11 cellular contexts compared by ENCODE assay signal in the genomic region with DNA sequence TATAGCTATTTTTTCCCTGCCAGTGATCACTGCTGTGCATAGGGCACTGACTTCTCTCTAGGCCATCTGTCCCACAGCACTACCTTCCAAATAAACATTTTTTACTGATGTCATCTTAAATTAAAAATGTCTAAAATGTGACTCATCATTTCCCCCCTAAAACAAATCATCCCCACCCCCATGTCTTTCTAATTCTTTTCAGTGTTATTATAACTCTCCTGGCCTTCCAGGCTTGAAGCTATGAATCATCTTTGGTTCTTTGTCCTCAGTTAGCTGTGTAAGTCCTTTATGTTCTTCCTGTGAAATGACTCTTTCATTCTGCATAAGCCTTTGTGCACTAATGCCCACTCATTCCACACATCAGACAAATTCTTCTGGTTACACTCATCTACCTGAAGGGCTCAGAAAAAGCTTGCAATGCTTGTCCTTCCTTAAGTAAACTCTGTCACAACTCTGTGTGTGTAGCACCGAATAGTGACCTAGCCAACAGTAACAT.
DNase-seq lines count a peak whose midpoint lies in the region; ATAC-seq and TF ChIP-seq lines count a peak whose summit lies in the region.
"Had no signal": no experiment of that assay in that cellular context is flagged by ENCODE, and none has a peak within 500 bp of the region (broad histone marks: within the 10 kb centered on the region; RNA-seq: fewer than 3 reads in every experiment).

No MANE protein-coding gene starts in this region.

- H3K4me3 ChIP-seq in foreskin fibroblast (ENCODE audit: low read depth in 1 of 2, low read length in 2 of 2), result no peak overlapping the region

- H3K4me1 Mint-ChIP-seq in activated T-cell treated with anti-CD3 and anti-CD28 coated beads, Interleukin-2, amount 50 U/mL, for 72 hours (ENCODE audit: low read depth), result peaks cover 20% of the 10 kb centered on the region
- H3K4me1 Mint-ChIP-seq in activated T-helper 17 cell treated with anti-CD3 and anti-CD28 coated beads, Interleukin-2, amount 50 U/mL, for 72 hours, result peaks cover 5% of the 10 kb centered on the region

- H3K27me3 Mint-ChIP-seq in activated T-cell treated with anti-CD3 and anti-CD28 coated beads, Interleukin-2, amount 50 U/mL, for 72 hours (ENCODE audit: low read depth), result no peaks in the 10 kb centered on the region
- H3K27me3 Mint-ChIP-seq in activated T-helper 17 cell treated with anti-CD3 and anti-CD28 coated beads, Interleukin-2, amount 50 U/mL, for 72 hours, result no peaks in the 10 kb centered on the region
- H3K27me3 Mint-ChIP-seq: activated CD8-positive, alpha-beta memory T cell treated with anti-CD3 and anti-CD28 coated beads, Interleukin-2, amount 10 ng/mL, durations not matched to agents 7 days and 5 days had no signal

- H3K9me3 Mint-ChIP-seq in activated T-cell treated with anti-CD3 and anti-CD28 coated beads, Interleukin-2, amount 50 U/mL, for 72 hours, result no peaks in the 10 kb centered on the region
- H3K9me3 Mint-ChIP-seq in activated T-helper 17 cell treated with anti-CD3 and anti-CD28 coated beads, Interleukin-2, amount 50 U/mL, for 72 hours, result no peaks in the 10 kb centered on the region

- TF ChIP-seq CTCF in foreskin fibroblast (IDR thresholded peaks at IDR 0.05; ENCODE audit: low read depth, low read length), result no peak

- no peak for DNase-seq in activated T-cell treated with anti-CD3 and anti-CD28 coated beads, Interleukin-2, amount 50 U/mL, for 72 hours
- no peak for DNase-seq in activated T-cell treated with anti-CD3 and anti-CD28 coated beads, Interleukin-2, amount 50 U/mL, for 48 hours
- DNase-seq in foreskin fibroblast (peak; percentile 86 to 88), substantia nigra (lab: John Stamatoyannopoulos, UW) (peak in 1 of 49 donors; percentile 14), cortex of kidney (lab: John Stamatoyannopoulos, UW) (no peak)
- DNase-seq: activated CD8-positive, alpha-beta memory T cell treated with anti-CD3 and anti-CD28 coated beads, Interleukin-2, amount 10 ng/mL, durations not matched to agents 7 days and 5 days; SHP77 had no signal

- H3K27ac ChIP-seq in substantia nigra (ENCODE audit: low read depth, low read length, poor library complexity, severe bottlenecking), result peak overlapping the region; percentile 21
- H3K27ac ChIP-seq: C4-2B had no signal

- peak; percentile 94 to 96 for ATAC-seq in activated T-cell treated with anti-CD3 and anti-CD28 coated beads, Interleukin-2, amount 50 U/mL, for 72 hours (replicated peaks in 1 of 2)
- ATAC-seq in activated T-helper 17 cell treated with anti-CD3 and anti-CD28 coated beads, Interleukin-2, amount 50 U/mL, for 72 hours (replicated peaks), result peak; percentile 74
- ATAC-seq in GM21825 (IDR thresholded peaks at IDR 0.05; ENCODE audit: unreplicated experiment), result no peak
- no peak for ATAC-seq in GM18502 (IDR thresholded peaks at IDR 0.05; ENCODE audit: poor library complexity, unreplicated experiment)
- ATAC-seq: activated CD8-positive, alpha-beta memory T cell treated with anti-CD3 and anti-CD28 coated beads, Interleukin-2, amount 10 ng/mL, durations not matched to agents 7 days and 5 days had no signal

- H3K27ac Mint-ChIP-seq in activated T-cell treated with anti-CD3 and anti-CD28 coated beads, Interleukin-2, amount 50 U/mL, for 72 hours, result peak overlapping the region; percentile 18
- H3K27ac Mint-ChIP-seq in activated T-helper 17 cell treated with anti-CD3 and anti-CD28 coated beads, Interleukin-2, amount 50 U/mL, for 72 hours, result no peak overlapping the region
- H3K27ac Mint-ChIP-seq: activated CD8-positive, alpha-beta memory T cell treated with anti-CD3 and anti-CD28 coated beads, Interleukin-2, amount 10 ng/mL, durations not matched to agents 7 days and 5 days had no signal

- peak overlapping the region in 1 of 2 donors; percentile 19 for H3K4me3 Mint-ChIP-seq in activated T-cell treated with anti-CD3 and anti-CD28 coated beads, Interleukin-2, amount 50 U/mL, for 72 hours
- no peak overlapping the region for H3K4me3 Mint-ChIP-seq in activated T-helper 17 cell treated with anti-CD3 and anti-CD28 coated beads, Interleukin-2, amount 50 U/mL, for 72 hours
- H3K4me3 Mint-ChIP-seq: activated CD8-positive, alpha-beta memory T cell treated with anti-CD3 and anti-CD28 coated beads, Interleukin-2, amount 10 ng/mL, durations not matched to agents 7 days and 5 days had no signal

- H3K36me3 Mint-ChIP-seq in activated T-cell treated with anti-CD3 and anti-CD28 coated beads, Interleukin-2, amount 50 U/mL, for 72 hours (ENCODE audit: insufficient read depth in 2 of 2), result no peaks in the 10 kb centered on the region
- H3K36me3 Mint-ChIP-seq in activated T-helper 17 cell treated with anti-CD3 and anti-CD28 coated beads, Interleukin-2, amount 50 U/mL, for 72 hours (ENCODE audit: low read depth), result no peaks in the 10 kb centered on the region
- H3K36me3 Mint-ChIP-seq: activated CD8-positive, alpha-beta memory T cell treated with anti-CD3 and anti-CD28 coated beads, Interleukin-2, amount 10 ng/mL, durations not matched to agents 7 days and 5 days had no signal

Comparison
In these comparisons a context has a peak if more than half of its experiments do, and no peak if none do; other contexts are left out.
1. ATAC-seq: peak in activated T-cell treated with anti-CD3 and anti-CD28 coated beads, Interleukin-2, amount 50 U/mL, for 72 hours (2 of 2) and activated T-helper 17 cell treated with anti-CD3 and anti-CD28 coated beads, Interleukin-2, amount 50 U/mL, for 72 hours (single experiment); none in GM21825 (single experiment) and GM18502 (single experiment).
2. DNase-seq: peak in foreskin fibroblast (2 of 2); none in activated T-cell treated with anti-CD3 and anti-CD28 coated beads, Interleukin-2, amount 50 U/mL, for 72 hours (0 of 2), activated T-cell treated with anti-CD3 and anti-CD28 coated beads, Interleukin-2, amount 50 U/mL, for 48 hours (0 of 2) and cortex of kidney (single experiment).